ENCODE assay signal across 1 cellular context in the genomic region with DNA sequence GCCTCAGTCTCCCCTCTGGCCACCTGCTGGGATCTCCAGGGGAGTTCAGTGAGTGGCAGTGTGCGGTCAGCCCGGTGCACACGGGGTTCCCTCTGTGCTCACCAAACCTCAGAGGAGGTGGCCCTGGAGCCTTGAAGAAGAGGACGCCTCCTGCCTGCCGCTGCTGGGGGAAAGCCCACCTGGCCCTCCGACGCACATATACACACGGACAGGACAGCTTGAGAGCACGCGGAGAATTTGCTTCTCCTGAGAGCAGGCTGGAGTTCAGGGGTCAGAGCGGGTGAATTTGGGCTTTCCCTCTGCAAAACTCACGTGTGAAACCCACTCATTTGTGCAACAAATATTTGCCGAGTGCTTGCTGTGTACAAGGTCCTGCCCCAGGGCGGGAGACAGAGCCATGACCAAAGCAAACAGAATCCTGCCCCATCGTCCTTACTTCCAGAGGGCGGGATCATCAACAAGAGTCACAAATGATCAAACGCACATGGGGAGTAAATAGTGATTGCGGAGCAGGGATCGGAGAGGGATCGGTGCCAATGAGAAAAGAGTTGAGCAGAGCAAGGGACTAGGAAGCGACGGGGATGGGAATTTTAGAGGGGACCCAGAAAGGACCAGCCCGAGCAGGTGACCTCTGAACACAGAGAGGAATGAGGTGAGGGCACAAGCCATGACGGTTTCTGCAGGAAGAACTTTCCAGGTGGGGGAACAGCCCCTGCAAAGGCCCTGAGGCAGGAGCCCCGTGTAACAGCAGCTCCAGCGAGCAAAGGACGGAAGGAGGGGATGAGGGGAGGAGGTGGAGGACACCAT.
TF ChIP-seq lines count a peak whose summit lies in the region.

No MANE protein-coding gene starts in this region.

TF ChIP-seq in HepG2, 621 proteins besides CTCF, POLR2A, EP300 and RAD21 (continued from another document and continues in another):
- TF ChIP-seq, protein P1, sequence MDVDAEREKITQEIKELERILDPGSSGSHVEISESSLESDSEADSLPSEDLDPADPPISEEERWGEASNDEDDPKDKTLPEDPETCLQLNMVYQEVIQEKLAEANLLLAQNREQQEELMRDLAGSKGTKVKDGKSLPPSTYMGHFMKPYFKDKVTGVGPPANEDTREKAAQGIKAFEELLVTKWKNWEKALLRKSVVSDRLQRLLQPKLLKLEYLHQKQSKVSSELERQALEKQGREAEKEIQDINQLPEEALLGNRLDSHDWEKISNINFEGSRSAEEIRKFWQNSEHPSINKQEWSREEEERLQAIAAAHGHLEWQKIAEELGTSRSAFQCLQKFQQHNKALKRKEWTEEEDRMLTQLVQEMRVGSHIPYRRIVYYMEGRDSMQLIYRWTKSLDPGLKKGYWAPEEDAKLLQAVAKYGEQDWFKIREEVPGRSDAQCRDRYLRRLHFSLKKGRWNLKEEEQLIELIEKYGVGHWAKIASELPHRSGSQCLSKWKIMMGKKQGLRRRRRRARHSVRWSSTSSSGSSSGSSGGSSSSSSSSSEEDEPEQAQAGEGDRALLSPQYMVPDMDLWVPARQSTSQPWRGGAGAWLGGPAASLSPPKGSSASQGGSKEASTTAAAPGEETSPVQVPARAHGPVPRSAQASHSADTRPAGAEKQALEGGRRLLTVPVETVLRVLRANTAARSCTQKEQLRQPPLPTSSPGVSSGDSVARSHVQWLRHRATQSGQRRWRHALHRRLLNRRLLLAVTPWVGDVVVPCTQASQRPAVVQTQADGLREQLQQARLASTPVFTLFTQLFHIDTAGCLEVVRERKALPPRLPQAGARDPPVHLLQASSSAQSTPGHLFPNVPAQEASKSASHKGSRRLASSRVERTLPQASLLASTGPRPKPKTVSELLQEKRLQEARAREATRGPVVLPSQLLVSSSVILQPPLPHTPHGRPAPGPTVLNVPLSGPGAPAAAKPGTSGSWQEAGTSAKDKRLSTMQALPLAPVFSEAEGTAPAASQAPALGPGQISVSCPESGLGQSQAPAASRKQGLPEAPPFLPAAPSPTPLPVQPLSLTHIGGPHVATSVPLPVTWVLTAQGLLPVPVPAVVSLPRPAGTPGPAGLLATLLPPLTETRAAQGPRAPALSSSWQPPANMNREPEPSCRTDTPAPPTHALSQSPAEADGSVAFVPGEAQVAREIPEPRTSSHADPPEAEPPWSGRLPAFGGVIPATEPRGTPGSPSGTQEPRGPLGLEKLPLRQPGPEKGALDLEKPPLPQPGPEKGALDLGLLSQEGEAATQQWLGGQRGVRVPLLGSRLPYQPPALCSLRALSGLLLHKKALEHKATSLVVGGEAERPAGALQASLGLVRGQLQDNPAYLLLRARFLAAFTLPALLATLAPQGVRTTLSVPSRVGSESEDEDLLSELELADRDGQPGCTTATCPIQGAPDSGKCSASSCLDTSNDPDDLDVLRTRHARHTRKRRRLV (CRISPR knock-in tag; IDR thresholded peaks at IDR 0.05) = peak; percentile 76; the same call in 1 of the 2 replicates
- no peak for TF ChIP-seq SRSF1 (optimal IDR thresholded peaks at IDR 0.05; ENCODE audit: low read depth, low read length)
- TF ChIP-seq, protein P2, sequence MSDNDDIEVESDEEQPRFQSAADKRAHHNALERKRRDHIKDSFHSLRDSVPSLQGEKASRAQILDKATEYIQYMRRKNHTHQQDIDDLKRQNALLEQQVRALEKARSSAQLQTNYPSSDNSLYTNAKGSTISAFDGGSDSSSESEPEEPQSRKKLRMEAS (IDR thresholded peaks at IDR 0.05) = peak; percentile 82; the same call in 1 of the 2 replicates
- TF ChIP-seq, protein P3, sequence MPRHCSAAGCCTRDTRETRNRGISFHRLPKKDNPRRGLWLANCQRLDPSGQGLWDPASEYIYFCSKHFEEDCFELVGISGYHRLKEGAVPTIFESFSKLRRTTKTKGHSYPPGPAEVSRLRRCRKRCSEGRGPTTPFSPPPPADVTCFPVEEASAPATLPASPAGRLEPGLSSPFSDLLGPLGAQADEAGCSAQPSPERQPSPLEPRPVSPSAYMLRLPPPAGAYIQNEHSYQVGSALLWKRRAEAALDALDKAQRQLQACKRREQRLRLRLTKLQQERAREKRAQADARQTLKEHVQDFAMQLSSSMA (CRISPR knock-in tag; IDR thresholded peaks at IDR 0.05) = no peak
- peak; percentile 63; the same call in 1 of the 2 replicates for TF ChIP-seq NCOR1 (IDR thresholded peaks at IDR 0.05; ENCODE audit: borderline replicate concordance, low read length)
- TF ChIP-seq ZFP36L1 (CRISPR knock-in tag; IDR thresholded peaks at IDR 0.05) = peak; percentile 50; the same call in 1 of the 2 replicates
- TF ChIP-seq AHR (CRISPR knock-in tag; IDR thresholded peaks at IDR 0.05) = 0 out of 2 replicates have a peak, but pooled peaks have one; percentile 22
- TF ChIP-seq JDP2 (CRISPR knock-in tag; IDR thresholded peaks at IDR 0.05; ENCODE audit: borderline replicate concordance) = no peak
- TF ChIP-seq ZNF160 (CRISPR knock-in tag; IDR thresholded peaks at IDR 0.05) = peak; percentile 47; the same call in 1 of the 2 replicates
- no peak for TF ChIP-seq RFX5 (IDR thresholded peaks at IDR 0.05; ENCODE audit: low read depth, low read length)
- TF ChIP-seq, protein P4, sequence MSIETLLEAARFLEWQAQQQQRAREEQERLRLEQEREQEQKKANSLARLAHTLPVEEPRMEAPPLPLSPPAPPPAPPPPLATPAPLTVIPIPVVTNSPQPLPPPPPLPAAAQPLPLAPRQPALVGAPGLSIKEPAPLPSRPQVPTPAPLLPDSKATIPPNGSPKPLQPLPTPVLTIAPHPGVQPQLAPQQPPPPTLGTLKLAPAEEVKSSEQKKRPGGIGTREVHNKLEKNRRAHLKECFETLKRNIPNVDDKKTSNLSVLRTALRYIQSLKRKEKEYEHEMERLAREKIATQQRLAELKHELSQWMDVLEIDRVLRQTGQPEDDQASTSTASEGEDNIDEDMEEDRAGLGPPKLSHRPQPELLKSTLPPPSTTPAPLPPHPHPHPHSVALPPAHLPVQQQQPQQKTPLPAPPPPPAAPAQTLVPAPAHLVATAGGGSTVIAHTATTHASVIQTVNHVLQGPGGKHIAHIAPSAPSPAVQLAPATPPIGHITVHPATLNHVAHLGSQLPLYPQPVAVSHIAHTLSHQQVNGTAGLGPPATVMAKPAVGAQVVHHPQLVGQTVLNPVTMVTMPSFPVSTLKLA (IDR thresholded peaks at IDR 0.05) = peak; percentile 72
- TF ChIP-seq ATRX (CRISPR knock-in tag; IDR thresholded peaks at IDR 0.05; ENCODE audit: borderline replicate concordance) = no peak
- TF ChIP-seq ZNF225 (CRISPR knock-in tag; IDR thresholded peaks at IDR 0.05) = no peak; the same call in 1 of the 2 replicates
- TF ChIP-seq, protein P5, sequence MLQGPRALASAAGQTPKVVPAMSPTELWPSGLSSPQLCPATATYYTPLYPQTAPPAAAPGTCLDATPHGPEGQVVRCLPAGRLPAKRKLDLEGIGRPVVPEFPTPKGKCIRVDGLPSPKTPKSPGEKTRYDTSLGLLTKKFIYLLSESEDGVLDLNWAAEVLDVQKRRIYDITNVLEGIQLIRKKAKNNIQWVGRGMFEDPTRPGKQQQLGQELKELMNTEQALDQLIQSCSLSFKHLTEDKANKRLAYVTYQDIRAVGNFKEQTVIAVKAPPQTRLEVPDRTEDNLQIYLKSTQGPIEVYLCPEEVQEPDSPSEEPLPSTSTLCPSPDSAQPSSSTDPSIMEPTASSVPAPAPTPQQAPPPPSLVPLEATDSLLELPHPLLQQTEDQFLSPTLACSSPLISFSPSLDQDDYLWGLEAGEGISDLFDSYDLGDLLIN (CRISPR knock-in tag; IDR thresholded peaks at IDR 0.05; ENCODE audit: borderline replicate concordance) = peak; percentile 33; the same call in 1 of the 2 replicates
- TF ChIP-seq DMAP1 (CRISPR knock-in tag; IDR thresholded peaks at IDR 0.05) = peak; percentile 66
- no peak for TF ChIP-seq ATF7 (IDR thresholded peaks at IDR 0.05)
- TF ChIP-seq ATF7 (CRISPR knock-in tag; IDR thresholded peaks at IDR 0.05) = 0 out of 2 replicates have a peak, but pooled peaks have one; percentile 42
- TF ChIP-seq ARNT (IDR thresholded peaks at IDR 0.05) = no peak
- TF ChIP-seq, protein P6, sequence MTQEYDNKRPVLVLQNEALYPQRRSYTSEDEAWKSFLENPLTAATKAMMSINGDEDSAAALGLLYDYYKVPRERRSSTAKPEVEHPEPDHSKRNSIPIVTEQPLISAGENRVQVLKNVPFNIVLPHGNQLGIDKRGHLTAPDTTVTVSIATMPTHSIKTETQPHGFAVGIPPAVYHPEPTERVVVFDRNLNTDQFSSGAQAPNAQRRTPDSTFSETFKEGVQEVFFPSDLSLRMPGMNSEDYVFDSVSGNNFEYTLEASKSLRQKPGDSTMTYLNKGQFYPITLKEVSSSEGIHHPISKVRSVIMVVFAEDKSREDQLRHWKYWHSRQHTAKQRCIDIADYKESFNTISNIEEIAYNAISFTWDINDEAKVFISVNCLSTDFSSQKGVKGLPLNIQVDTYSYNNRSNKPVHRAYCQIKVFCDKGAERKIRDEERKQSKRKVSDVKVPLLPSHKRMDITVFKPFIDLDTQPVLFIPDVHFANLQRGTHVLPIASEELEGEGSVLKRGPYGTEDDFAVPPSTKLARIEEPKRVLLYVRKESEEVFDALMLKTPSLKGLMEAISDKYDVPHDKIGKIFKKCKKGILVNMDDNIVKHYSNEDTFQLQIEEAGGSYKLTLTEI (CRISPR knock-in tag; conservative IDR thresholded peaks at IDR 0.05) = no peak
- TF ChIP-seq, protein P7, sequence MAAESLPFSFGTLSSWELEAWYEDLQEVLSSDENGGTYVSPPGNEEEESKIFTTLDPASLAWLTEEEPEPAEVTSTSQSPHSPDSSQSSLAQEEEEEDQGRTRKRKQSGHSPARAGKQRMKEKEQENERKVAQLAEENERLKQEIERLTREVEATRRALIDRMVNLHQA (CRISPR knock-in tag; IDR thresholded peaks at IDR 0.05) = no peak
- no peak for TF ChIP-seq TP53 (CRISPR knock-in tag; conservative IDR thresholded peaks at IDR 0.05)
- TF ChIP-seq HNRNPL (IDR thresholded peaks at IDR 0.05; ENCODE audit: low read depth, low read length) = 0 out of 2 replicates have a peak, but pooled peaks have one; percentile 31
- TF ChIP-seq ZFP1 (CRISPR knock-in tag; IDR thresholded peaks at IDR 0.05) = no peak
- TF ChIP-seq NRL (CRISPR knock-in tag; IDR thresholded peaks at IDR 0.05; ENCODE audit: borderline replicate concordance) = peak; percentile 91
- no peak for TF ChIP-seq ZFYVE20 (CRISPR knock-in tag; IDR thresholded peaks at IDR 0.05; ENCODE audit: borderline replicate concordance, low read depth)
- TF ChIP-seq ZNF543 (CRISPR knock-in tag; IDR thresholded peaks at IDR 0.05) = peak; percentile 79; the same call in 1 of the 2 replicates
- TF ChIP-seq, protein P8, sequence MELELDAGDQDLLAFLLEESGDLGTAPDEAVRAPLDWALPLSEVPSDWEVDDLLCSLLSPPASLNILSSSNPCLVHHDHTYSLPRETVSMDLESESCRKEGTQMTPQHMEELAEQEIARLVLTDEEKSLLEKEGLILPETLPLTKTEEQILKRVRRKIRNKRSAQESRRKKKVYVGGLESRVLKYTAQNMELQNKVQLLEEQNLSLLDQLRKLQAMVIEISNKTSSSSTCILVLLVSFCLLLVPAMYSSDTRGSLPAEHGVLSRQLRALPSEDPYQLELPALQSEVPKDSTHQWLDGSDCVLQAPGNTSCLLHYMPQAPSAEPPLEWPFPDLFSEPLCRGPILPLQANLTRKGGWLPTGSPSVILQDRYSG (CRISPR knock-in tag; IDR thresholded peaks at IDR 0.05) = no peak
- TF ChIP-seq ZNF143 (CRISPR knock-in tag; IDR thresholded peaks at IDR 0.05) = no peak; the same call in 1 of the 2 replicates
- peak; percentile 61; the same call in 1 of the 2 replicates for TF ChIP-seq HOXA5 (CRISPR knock-in tag; IDR thresholded peaks at IDR 0.05)
- peak; percentile 57; the same call in 1 of the 2 replicates for TF ChIP-seq ZBTB8A (CRISPR knock-in tag; IDR thresholded peaks at IDR 0.05; ENCODE audit: borderline replicate concordance, low read depth)
- TF ChIP-seq FOSL1 (CRISPR knock-in tag; IDR thresholded peaks at IDR 0.05; ENCODE audit: borderline replicate concordance) = no peak
- no peak for TF ChIP-seq ZNF850 (CRISPR knock-in tag; conservative IDR thresholded peaks at IDR 0.05)
- TF ChIP-seq SNRNP70 (IDR thresholded peaks at IDR 0.05; ENCODE audit: low read depth, low read length) = no peak
- TF ChIP-seq ZNF224 (CRISPR knock-in tag; IDR thresholded peaks at IDR 0.05) = 0 out of 2 replicates have a peak, but pooled peaks have one; percentile 9
- TF ChIP-seq FOXM1 (CRISPR knock-in tag; IDR thresholded peaks at IDR 0.05) = no peak
- TF ChIP-seq, protein P9, sequence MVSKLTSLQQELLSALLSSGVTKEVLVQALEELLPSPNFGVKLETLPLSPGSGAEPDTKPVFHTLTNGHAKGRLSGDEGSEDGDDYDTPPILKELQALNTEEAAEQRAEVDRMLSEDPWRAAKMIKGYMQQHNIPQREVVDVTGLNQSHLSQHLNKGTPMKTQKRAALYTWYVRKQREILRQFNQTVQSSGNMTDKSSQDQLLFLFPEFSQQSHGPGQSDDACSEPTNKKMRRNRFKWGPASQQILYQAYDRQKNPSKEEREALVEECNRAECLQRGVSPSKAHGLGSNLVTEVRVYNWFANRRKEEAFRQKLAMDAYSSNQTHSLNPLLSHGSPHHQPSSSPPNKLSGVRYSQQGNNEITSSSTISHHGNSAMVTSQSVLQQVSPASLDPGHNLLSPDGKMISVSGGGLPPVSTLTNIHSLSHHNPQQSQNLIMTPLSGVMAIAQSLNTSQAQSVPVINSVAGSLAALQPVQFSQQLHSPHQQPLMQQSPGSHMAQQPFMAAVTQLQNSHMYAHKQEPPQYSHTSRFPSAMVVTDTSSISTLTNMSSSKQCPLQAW (CRISPR knock-in tag; IDR thresholded peaks at IDR 0.05) = peak; percentile 69
- TF ChIP-seq SATB2 (CRISPR knock-in tag; IDR thresholded peaks at IDR 0.05) = 0 out of 2 replicates have a peak, but pooled peaks have one; percentile 58
- no peak for TF ChIP-seq ZNF75D (CRISPR knock-in tag; IDR thresholded peaks at IDR 0.05; ENCODE audit: borderline replicate concordance)
- peak; percentile 60; the same call in 1 of the 2 replicates for TF ChIP-seq TBX3 (IDR thresholded peaks at IDR 0.05; ENCODE audit: borderline replicate concordance)
- no peak for TF ChIP-seq ZNF773 (CRISPR knock-in tag; IDR thresholded peaks at IDR 0.05; ENCODE audit: borderline replicate concordance)
- TF ChIP-seq, protein P10, sequence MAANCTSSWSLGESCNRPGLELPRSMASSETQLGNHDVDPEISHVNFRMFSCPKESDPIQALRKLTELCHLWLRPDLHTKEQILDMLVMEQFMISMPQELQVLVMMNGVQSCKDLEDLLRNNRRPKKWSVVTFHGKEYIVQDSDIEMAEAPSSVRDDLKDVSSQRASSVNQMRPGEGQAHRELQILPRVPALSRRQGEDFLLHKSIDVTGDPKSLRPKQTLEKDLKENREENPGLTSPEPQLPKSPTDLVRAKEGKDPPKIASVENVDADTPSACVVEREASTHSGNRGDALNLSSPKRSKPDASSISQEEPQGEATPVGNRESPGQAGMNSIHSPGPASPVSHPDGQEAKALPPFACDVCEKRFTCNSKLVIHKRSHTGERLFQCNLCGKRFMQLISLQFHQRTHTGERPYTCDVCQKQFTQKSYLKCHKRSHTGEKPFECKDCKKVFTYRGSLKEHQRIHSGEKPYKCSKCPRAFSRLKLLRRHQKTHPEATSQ (CRISPR knock-in tag; IDR thresholded peaks at IDR 0.05; ENCODE audit: borderline replicate concordance) = peak; percentile 90; the same call in 1 of the 2 replicates
- no peak for TF ChIP-seq ATF1 (CRISPR knock-in tag; IDR thresholded peaks at IDR 0.05)
- no peak for TF ChIP-seq ZNF563 (CRISPR knock-in tag; IDR thresholded peaks at IDR 0.05)
- no peak for TF ChIP-seq SETDB1 (CRISPR knock-in tag; IDR thresholded peaks at IDR 0.05; ENCODE audit: borderline replicate concordance)
- 0 out of 2 replicates have a peak, but pooled peaks have one; percentile 18 for TF ChIP-seq HNF4G (IDR thresholded peaks at IDR 0.05; ENCODE audit: borderline replicate concordance, low read depth, low read length)
- peak; percentile 31; the same call in 1 of the 2 replicates for TF ChIP-seq HNF4G (CRISPR knock-in tag; IDR thresholded peaks at IDR 0.05; ENCODE audit: borderline replicate concordance, low read depth)
- TF ChIP-seq ZNF549 (CRISPR knock-in tag; IDR thresholded peaks at IDR 0.05) = no peak
- no peak for TF ChIP-seq ZIK1 (CRISPR knock-in tag; IDR thresholded peaks at IDR 0.05; ENCODE audit: borderline replicate concordance, low read depth)
